Comparison of ENCODE assay signal across 9 cellular contexts in the genomic region with DNA sequence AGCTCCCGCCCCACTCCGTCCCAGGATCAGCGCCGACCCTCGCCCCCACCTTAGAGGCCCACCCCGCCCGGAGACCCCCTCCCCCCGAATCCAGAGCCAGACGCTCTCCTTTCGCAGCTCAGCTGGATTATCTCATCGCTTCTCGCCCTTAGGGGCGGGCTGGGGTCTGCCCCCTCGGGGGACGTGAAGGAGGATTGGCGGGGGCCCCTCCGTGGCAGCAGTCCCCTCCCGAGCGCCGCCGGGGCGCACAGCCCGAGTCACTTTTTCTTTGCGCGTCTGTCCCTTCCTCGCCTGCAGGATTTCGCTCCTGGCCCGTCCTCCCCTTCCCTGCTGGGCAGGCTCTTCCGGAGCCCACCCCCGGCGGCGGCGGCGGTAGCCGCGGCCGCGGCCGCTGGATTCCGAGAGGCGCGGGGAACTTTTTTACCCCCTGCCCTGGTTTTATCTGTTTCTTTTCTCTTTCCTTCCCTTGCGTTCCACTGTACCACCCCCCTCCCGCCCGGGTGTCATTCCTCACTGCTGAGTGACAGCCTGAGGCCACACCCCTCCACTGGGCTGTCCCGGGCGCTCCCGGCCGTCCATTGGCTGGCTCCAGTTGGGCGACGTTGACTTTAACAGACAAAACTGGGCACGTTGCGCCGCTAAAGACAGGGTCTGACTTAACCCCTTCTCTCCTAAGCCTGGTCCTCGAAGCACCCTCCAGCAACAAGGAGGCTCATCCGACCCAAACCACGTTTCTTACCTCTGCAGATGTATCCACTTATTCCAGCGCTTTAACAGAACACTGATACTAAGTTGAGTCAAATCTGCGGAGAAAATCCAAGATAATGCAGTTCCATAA. TPM values are rescaled to one million over a fixed set of nuclear protein-coding genes. Genes with fewer than 3 reads are reported as not detected.
A peak's percentile ranks its signal among the peaks of the same experiment; 100 is the strongest.
DNase-seq lines count a peak whose midpoint lies in the region; ATAC-seq and TF ChIP-seq lines count a peak whose summit lies in the region.
"Had no signal": no experiment of that assay in that cellular context is flagged by ENCODE, and none has a peak within 500 bp of the region (broad histone marks: within the 10 kb centered on the region; RNA-seq: fewer than 3 reads in every experiment).

No MANE protein-coding gene starts in this region.

- no peak overlapping the region for H3K9ac ChIP-seq in parathyroid adenoma

- H3K27me3 Mint-ChIP-seq in activated naive CD8-positive, alpha-beta T cell treated with anti-CD3 and anti-CD28 coated beads for 36 hours = peaks cover 91% of the 10 kb centered on the region

- no peak for TF ChIP-seq POLR2A in heart left ventricle (IDR thresholded peaks at IDR 0.05)

- no peaks in the 10 kb centered on the region for H3K79me2 ChIP-seq in parathyroid adenoma

- peak overlapping the region; percentile 86 for H3K4me2 ChIP-seq in parathyroid adenoma (ENCODE audit: low read length)

- ATAC-seq in GM19438 (IDR thresholded peaks at IDR 0.05; ENCODE audit: low read depth, unreplicated experiment) = peak; percentile 58
- ATAC-seq in HG03469 (IDR thresholded peaks at IDR 0.05; ENCODE audit: unreplicated experiment) = peak; percentile 42
- peak in 3 of 4 donors; percentile 65 to 81 (median 69) for ATAC-seq in heart left ventricle

- H3K36me3 Mint-ChIP-seq in activated naive CD8-positive, alpha-beta T cell treated with anti-CD3 and anti-CD28 coated beads for 36 hours = peaks cover 8% of the 10 kb centered on the region

- H3K27ac ChIP-seq in heart left ventricle (peak overlapping the region in 1 of 12 donors; percentile 93), parathyroid adenoma (no peak overlapping the region)
- H3K27ac ChIP-seq: VCaP had no signal

- peaks cover 0 to 68% (median 46%) of the 10 kb centered on the region in 12 donors for H3K4me1 ChIP-seq in heart left ventricle
- H3K4me1 ChIP-seq in parathyroid adenoma = no peaks in the 10 kb centered on the region

- DNase-seq in CMK (ENCODE audit: low read depth) (peak; percentile 52), NCI-H69 (lab: John Stamatoyannopoulos, UW) (peak; percentile 91), heart left ventricle (peak in 4 of 5 donors; percentile 56 to 62 (median 58)), T-helper 9 cell (no peak)
- DNase-seq in activated naive CD8-positive, alpha-beta T cell treated with anti-CD3 and anti-CD28 coated beads for 36 hours = peak; percentile 68

- H3K4me3 Mint-ChIP-seq in activated naive CD8-positive, alpha-beta T cell treated with anti-CD3 and anti-CD28 coated beads for 36 hours = peak overlapping the region; percentile 80

- H3K4me1 Mint-ChIP-seq in activated naive CD8-positive, alpha-beta T cell treated with anti-CD3 and anti-CD28 coated beads for 36 hours = peaks cover 41% of the 10 kb centered on the region

- peak overlapping the region; percentile 82 for H2AFZ ChIP-seq in parathyroid adenoma

- no peaks in the 10 kb centered on the region for H3K9me3 ChIP-seq in heart left ventricle
- H3K9me3 ChIP-seq in parathyroid adenoma (ENCODE audit: control insufficient read depth, low read length) = no peaks in the 10 kb centered on the region

- H3K9me3 Mint-ChIP-seq in activated naive CD8-positive, alpha-beta T cell treated with anti-CD3 and anti-CD28 coated beads for 36 hours = peaks cover 2% of the 10 kb centered on the region

- no peaks in the 10 kb centered on the region for H3K36me3 ChIP-seq in heart left ventricle
- no peaks in the 10 kb centered on the region for H3K36me3 ChIP-seq in parathyroid adenoma (ENCODE audit: control insufficient read depth, insufficient read depth, low read length)

- TF ChIP-seq CTCF in heart left ventricle (IDR thresholded peaks at IDR 0.05) (no peak), parathyroid adenoma (IDR thresholded peaks at IDR 0.05) (no peak)

- 1 to 2% (median 1%) methylated on average over 44 to 59 of the region's 59 CpGs for WGBS in heart left ventricle, 4 donors

- H3K27ac Mint-ChIP-seq in activated naive CD8-positive, alpha-beta T cell treated with anti-CD3 and anti-CD28 coated beads for 36 hours = peak overlapping the region; percentile 76

- peak overlapping the region; percentile 41 to 64 (median 53) for H3K4me3 ChIP-seq in heart left ventricle
- H3K4me3 ChIP-seq in parathyroid adenoma (ENCODE audit: low read depth, low read length) = peak overlapping the region; percentile 76

- intact Hi-C loops in heart left ventricle (cut with DNase I) = loop anchor here in 4 of 10 donors (5.0 kb wide), 2 partner anchors 812 to 817 kb away; no protein-coding TSS in a partner anchor

- H3K27me3 ChIP-seq in heart left ventricle = peaks cover 80 to 100% (median 100%) of the 10 kb centered on the region in 9 donors
- peaks cover 13% of the 10 kb centered on the region for H3K27me3 ChIP-seq in parathyroid adenoma (ENCODE audit: control insufficient read depth, insufficient read depth, low read length)

RNA-seq across cellular contexts. Expression of gene NKX3-2, which starts 0.5 kb away (rescaled TPM):
- not detected for total RNA-seq in activated naive CD8-positive, alpha-beta T cell treated with anti-CD3 and anti-CD28 coated beads for 36 hours
- under 1 TPM in 3 of 9 donors, not detected in 6; 0.11 to 0.25 (median 0.16) TPM for total RNA-seq in heart left ventricle
- polyA plus RNA-seq in heart left ventricle = not detected
